22 cellular contexts compared by ENCODE assay signal in the genomic region with DNA sequence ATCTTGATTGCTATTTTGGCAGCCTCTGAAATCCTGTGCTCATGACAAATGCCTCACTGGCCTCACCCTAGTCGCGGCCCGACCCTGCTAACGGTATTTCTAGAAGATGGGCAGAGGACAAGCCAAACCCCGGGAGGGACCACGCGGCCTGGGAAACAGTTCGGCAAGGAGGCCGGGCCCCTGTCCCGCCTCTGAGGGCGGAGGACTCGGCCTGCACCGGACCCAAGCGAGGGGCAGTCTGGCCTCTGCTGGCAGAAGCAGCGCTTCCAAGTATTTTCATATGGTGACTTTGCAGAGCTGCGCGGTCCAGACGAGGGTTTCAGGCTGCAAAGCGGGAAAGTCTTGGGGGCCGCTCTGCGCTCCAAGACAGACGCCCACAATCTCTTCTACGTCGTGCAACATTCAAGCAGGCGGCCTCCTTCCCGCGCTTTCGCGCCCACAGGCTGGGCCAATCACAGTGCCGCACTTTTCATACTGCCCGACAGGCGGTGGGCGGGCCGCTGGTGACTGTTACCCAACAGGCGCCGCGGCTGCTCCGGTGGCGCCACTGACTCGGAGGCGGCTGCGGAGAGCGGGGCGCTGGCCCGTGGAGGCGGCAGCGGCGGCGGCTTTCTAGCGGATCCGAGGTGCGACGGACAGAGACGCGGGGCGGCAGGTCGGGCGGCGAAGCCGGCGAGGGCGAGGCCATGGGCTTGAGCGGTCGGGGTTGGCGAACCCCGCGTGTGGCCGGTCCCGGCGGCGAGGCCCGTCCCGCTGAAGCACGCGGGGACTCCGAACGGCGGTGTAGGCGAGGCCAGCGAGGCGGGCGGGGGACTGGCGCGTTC. TPM values are rescaled to one million over a fixed set of nuclear protein-coding genes. Genes with fewer than 3 reads are reported as not detected.
DNase-seq lines count a peak whose midpoint lies in the region; ATAC-seq, FAIRE-seq and TF ChIP-seq lines count a peak whose summit lies in the region.
"Had no signal": no experiment of that assay in that cellular context is flagged by ENCODE, and none has a peak within 500 bp of the region (broad histone marks: within the 10 kb centered on the region; RNA-seq: fewer than 3 reads in every experiment).

A gene with protein sequence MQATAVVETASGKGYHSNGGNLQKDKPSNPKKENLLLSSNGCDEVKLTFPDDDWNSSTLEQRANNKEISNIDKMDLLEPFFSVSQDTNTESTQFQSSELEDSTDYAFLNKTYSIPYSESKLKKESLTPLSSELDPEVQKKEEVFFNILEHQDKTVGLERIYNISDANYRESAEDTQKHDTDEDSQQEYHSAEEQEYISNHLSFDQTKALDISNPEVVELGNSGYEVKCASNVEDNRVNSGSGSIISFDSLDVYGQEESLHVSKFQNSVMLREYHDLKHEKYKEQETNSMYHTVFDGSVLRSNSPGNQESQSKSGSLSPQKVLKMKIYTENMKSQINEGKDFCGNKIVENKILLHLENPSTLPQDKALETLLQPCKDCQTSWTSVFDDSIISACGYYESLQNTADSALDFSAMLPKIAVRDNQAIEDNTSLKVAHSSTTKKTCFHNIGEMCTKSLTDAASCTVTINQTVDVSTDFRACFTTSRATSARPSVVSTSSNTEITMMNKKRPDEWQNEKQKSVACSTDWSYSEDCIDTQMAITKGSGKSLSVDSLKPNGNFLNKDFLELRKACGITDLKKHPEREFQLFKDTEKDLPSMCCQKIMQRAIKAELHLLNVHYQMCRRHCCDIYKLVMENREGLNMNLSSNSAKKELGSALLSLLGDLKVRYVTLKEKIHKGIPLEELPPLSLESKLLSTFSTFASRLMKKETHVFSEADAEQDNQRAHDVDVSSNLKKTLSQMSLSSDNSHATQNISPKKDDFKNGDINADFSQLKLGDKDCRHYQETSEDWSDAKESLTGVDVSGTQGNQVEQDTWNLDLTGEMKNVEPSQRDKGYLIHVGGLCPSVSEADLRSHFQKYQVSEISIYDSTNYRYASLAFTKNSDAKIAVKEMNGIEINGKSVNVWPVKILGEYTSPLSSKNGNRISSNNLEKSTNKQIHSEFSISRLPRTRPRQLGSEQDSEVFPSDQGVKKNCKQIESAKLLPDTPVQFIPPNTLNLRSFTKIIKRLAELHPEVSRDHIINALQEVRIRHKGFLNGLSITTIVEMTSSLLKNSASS (plus strand): TSS at position 544 of the 824 bp plus-strand sequence. CDS start 14,831 bp downstream, outside the sequence.

- no peaks in the 10 kb centered on the region for H3K9me2 ChIP-seq in GM23338 (ENCODE audit: insufficient read depth)

- intact Hi-C loops in K562 (cut with micrococcal nuclease) = no loop called here

- CTCF ChIA-PET in K562 (lab: Yijun Ruan, JAX; ENCODE audit: low intra/inter-chr PET ratio) = no interaction called here

- H3K79me2 ChIP-seq in GM23338 (replicated peaks; ENCODE audit: insufficient read depth) (no peaks in the 10 kb centered on the region), K562 (ENCODE audit: control insufficient read depth, insufficient read depth, low read length) (no peaks in the 10 kb centered on the region)

- no peak within 1 kb of the TSS for H2BK120ac ChIP-seq in neuronal stem cell (ENCODE audit: low read depth, low read length)

- H3K4me3 ChIP-seq in GM23338 (no peak within 1 kb of the TSS), K562 (no peak within 1 kb of the TSS), neuronal stem cell (ENCODE audit: low read length in 2 of 2) (no peak within 1 kb of the TSS), MG63 (no peak within 1 kb of the TSS), suprapubic skin (no peak within 1 kb of the TSS)

- peak within 1 kb of the TSS; percentile 43 for H2AK5ac ChIP-seq in neuronal stem cell (ENCODE audit: low read depth, low read length)

- H3K4me1 Mint-ChIP-seq in GM23338 = no peaks in the 10 kb centered on the region
- H3K4me1 Mint-ChIP-seq: CD4-positive, CD25-positive, alpha-beta regulatory T cell had no signal

- peak within 1 kb of the TSS; percentile 76 for H3K4ac ChIP-seq in neuronal stem cell (ENCODE audit: low read length)

- TF ChIP-seq CTCF in GM13976 (IDR thresholded peaks at IDR 0.05; ENCODE audit: borderline replicate concordance, control extremely low read depth, extremely low read depth, insufficient read depth, missing control alignments) (no peak), GM23338 (conservative IDR thresholded peaks at IDR 0.05; ENCODE audit: low read depth in 2 of 2) (no peak), K562 (IDR thresholded peaks at IDR 0.05 in 2 of 3, conservative IDR thresholded peaks at IDR 0.05 in 1 of 3; ENCODE audit: insufficient read depth in 2 of 3, low read depth in 1 of 3, low read length in 3 of 3) (no peak), suprapubic skin (IDR thresholded peaks at IDR 0.05) (no peak)

- H3K27me3 ChIP-seq in GM23338 (ENCODE audit: insufficient read depth) (no peaks in the 10 kb centered on the region), K562 (ENCODE audit: control insufficient read depth in 2 of 2, insufficient read depth in 2 of 2, low read length in 2 of 2) (peaks cover 0 to 12% of the 10 kb centered on the region in 2 experiments; a peak in 2 of 5 replicates), neuronal stem cell (ENCODE audit: control insufficient read depth in 3 of 3, insufficient read depth in 3 of 3, low read depth in 1 of 3, low read length in 3 of 3) (no peaks in the 10 kb centered on the region), MG63 (no peaks in the 10 kb centered on the region), suprapubic skin (no peaks in the 10 kb centered on the region)
- H3K27me3 ChIP-seq: BE2C had no signal

- H2AFZ ChIP-seq in GM23338 (no peak within 1 kb of the TSS), K562 (ENCODE audit: low read depth, low read length) (no peak within 1 kb of the TSS), neuronal stem cell (ENCODE audit: low read length) (no peak within 1 kb of the TSS)

- ATAC-seq in GM23338 (peak; percentile 79), K562 (no peak), HG02970 (IDR thresholded peaks at IDR 0.05; ENCODE audit: low FRiP score, unreplicated experiment) (no peak)
- ATAC-seq: HCT116, HepG2 had no signal

- TF ChIP-seq EP300 in K562 (IDR thresholded peaks at IDR 0.05; ENCODE audit: low read length) = no peak
- TF ChIP-seq EP300 in suprapubic skin (IDR thresholded peaks at IDR 0.05) = no peak

- BruUV-seq in K562 (replicated peaks; lab: Mats Ljungman, UMichigan) = no TSS peak

- H3K36me3 ChIP-seq in GM23338 (ENCODE audit: insufficient read depth) (no peaks in the 10 kb centered on the region), K562 (ENCODE audit: control insufficient read depth, insufficient read depth, low read length) (no peaks in the 10 kb centered on the region), neuronal stem cell (replicated peaks in 1 of 2; ENCODE audit: control insufficient read depth in 2 of 2, insufficient read depth in 2 of 2, low read length in 2 of 2) (no peaks in the 10 kb centered on the region), MG63 (no peaks in the 10 kb centered on the region), suprapubic skin (no peaks in the 10 kb centered on the region)
- H3K36me3 ChIP-seq: BE2C had no signal

- no peak for TF ChIP-seq RAD21 in K562 (CRISPR knock-in tag; conservative IDR thresholded peaks at IDR 0.05 in 1 of 2, IDR thresholded peaks at IDR 0.05 in 1 of 2)

- H3K9me1 ChIP-seq in K562 (ENCODE audit: control insufficient read depth, insufficient read depth, low read length) = no peaks in the 10 kb centered on the region

- H3K23ac ChIP-seq in neuronal stem cell (ENCODE audit: low read depth, low read length, poor library complexity) = no peak within 1 kb of the TSS

- H3K36me3 Mint-ChIP-seq in GM23338 (ENCODE audit: low read depth) = no peaks in the 10 kb centered on the region

- H3F3A ChIP-seq in GM23338 (replicated peaks; ENCODE audit: low read depth) = no peaks in the 10 kb centered on the region

- no peak within 1 kb of the TSS for H2BK15ac ChIP-seq in neuronal stem cell (ENCODE audit: low read length)

- H3K4me3 Mint-ChIP-seq in GM23338 = no peak within 1 kb of the TSS
- H3K4me3 Mint-ChIP-seq: HFFc6 had no signal

- no peak within 1 kb of the TSS for H3K27ac Mint-ChIP-seq in GM23338
- H3K27ac Mint-ChIP-seq: CD4-positive, CD25-positive, alpha-beta regulatory T cell; HFFc6 had no signal

- H3K9me3 Mint-ChIP-seq in GM23338 = no peaks in the 10 kb centered on the region; the same call in 2 of the 3 replicates
- H3K9me3 Mint-ChIP-seq: IgD-negative memory B cell had no signal

- no peak for TF ChIP-seq POLR2A in K562 (conservative IDR thresholded peaks at IDR 0.05)
- TF ChIP-seq POLR2A in suprapubic skin (IDR thresholded peaks at IDR 0.05) = no peak

- no peak within 1 kb of the TSS for H2BK5ac ChIP-seq in neuronal stem cell (ENCODE audit: low read length)

- H3K9ac ChIP-seq in K562 (ENCODE audit: insufficient read depth in 1 of 2, low read depth in 2 of 2, low read length in 2 of 2) (no peak within 1 kb of the TSS), neuronal stem cell (ENCODE audit: low read depth, low read length, poor library complexity) (no peak within 1 kb of the TSS)

- H4K20me1 ChIP-seq in GM23338 (replicated peaks; ENCODE audit: insufficient read depth) (no peaks in the 10 kb centered on the region), K562 (replicated peaks; ENCODE audit: control insufficient read depth, insufficient read depth, low read length) (no peaks in the 10 kb centered on the region)

- whole genome bisulfite sequencing in K562 (ENCODE audit: insufficient coverage, low coverage, missing lambda C conversion rate) = 68% methylated on average over 20 of the region's 84 CpGs
- WGBS in neuronal stem cell (ENCODE audit: extremely low coverage in 2 of 2, insufficient read length in 2 of 2, insufficient replicate concordance in 1 of 2), 2 donors = no CpG with 5 or more reads among the region's 84 CpGs
- 83% methylated on average over 80 of the region's 84 CpGs for WGBS in suprapubic skin

- no peak within 1 kb of the TSS for H2BK12ac ChIP-seq in neuronal stem cell (ENCODE audit: low read length)

- POLR2A ChIA-PET in K562 (lab: Yijun Ruan, JAX) = interaction anchor here (0.7 kb wide), 1 partner anchor 457 kb away, joined by 4 read pairs; no protein-coding TSS in a partner anchor

- no peak within 1 kb of the TSS for H3K4me2 ChIP-seq in GM23338
- no peak within 1 kb of the TSS for H3K4me2 ChIP-seq in K562 (ENCODE audit: insufficient read depth, low read length)
- no peak within 1 kb of the TSS for H3K4me2 ChIP-seq in neuronal stem cell (ENCODE audit: insufficient read depth, low read length, poor library complexity, severe bottlenecking)

- H3K4me1 ChIP-seq in GM23338 (ENCODE audit: insufficient read depth) (no peaks in the 10 kb centered on the region), K562 (replicated peaks in 1 of 2; ENCODE audit: control insufficient read depth in 2 of 2, insufficient read depth in 2 of 2, low read length in 2 of 2) (no peaks in the 10 kb centered on the region; a peak in 1 of 5 replicates), neuronal stem cell (ENCODE audit: control insufficient read depth in 2 of 2, insufficient read depth in 1 of 2, low read depth in 1 of 2, low read length in 2 of 2) (no peaks in the 10 kb centered on the region), suprapubic skin (no peaks in the 10 kb centered on the region)
- H3K4me1 ChIP-seq: BE2C, Caco-2 had no signal

- H3K79me1 ChIP-seq in neuronal stem cell (ENCODE audit: low read depth, low read length) = no peaks in the 10 kb centered on the region

- in situ Hi-C loops in GM13976 (cut with MboI; ENCODE audit: low sequenced_read_pairs, unreplicated experiment) (no loop called here), K562 (cut with MboI) (no loop called here)

- no peak within 1 kb of the TSS for H4K91ac ChIP-seq in neuronal stem cell (ENCODE audit: low read depth, low read length, poor library complexity)

- H3K14ac ChIP-seq in neuronal stem cell (ENCODE audit: low read length) = peak within 1 kb of the TSS; percentile 50

- DNase-seq in GM13976 (ENCODE audit: low spot score) (peak; percentile 6), GM23338 (ENCODE audit: low spot score) (peak; percentile 66), K562 (ENCODE audit: extremely low read depth in 1 of 4, low spot score in 3 of 4) (no peak), neuronal stem cell (ENCODE audit: low spot score) (no peak), MG63 (no peak), RCC 7860 (ENCODE audit: low spot score) (no peak), suprapubic skin (ENCODE audit: low spot score in 2 of 2) (no peak)
- DNase-seq: ACHN; BE2C; C1 segment of cervical spinal cord; Caco-2; CD4-positive, CD25-positive, alpha-beta regulatory T cell; GDM1; HFFc6; KG1 had no signal

- H4K8ac ChIP-seq in neuronal stem cell (ENCODE audit: low read depth, low read length) = no peak within 1 kb of the TSS

- H3K18ac ChIP-seq in neuronal stem cell (ENCODE audit: low read length) = no peak within 1 kb of the TSS

- peaks cover 3% of the 10 kb centered on the region for H3K27me3 Mint-ChIP-seq in GM23338 (ENCODE audit: insufficient read depth, low read depth, poor library complexity)
- H3K27me3 Mint-ChIP-seq: CD4-positive, CD25-positive, alpha-beta regulatory T cell had no signal

- no peak within 1 kb of the TSS for H3K27ac ChIP-seq in GM23338 (ENCODE audit: low read depth)
- H3K27ac ChIP-seq in K562 (ENCODE audit: extremely low read depth, low read depth, low read length) = no peak within 1 kb of the TSS
- no peak within 1 kb of the TSS for H3K27ac ChIP-seq in neuronal stem cell (replicated peaks; ENCODE audit: low read length)
- no peak within 1 kb of the TSS for H3K27ac ChIP-seq in suprapubic skin

- FAIRE-seq in K562 (lab: Jason Lieb, UNC) = no peak
- FAIRE-seq in RCC 7860 (lab: Jason Lieb, UNC) = no peak
- FAIRE-seq: A204.1, D721Med, GM12892, HepG2 had no signal

- H3K9me3 ChIP-seq in K562 (replicated peaks; ENCODE audit: control insufficient read depth, insufficient read depth, low read depth, low read length) = no peaks in the 10 kb centered on the region
- H3K9me3 ChIP-seq in neuronal stem cell (replicated peaks in 1 of 2; ENCODE audit: control insufficient read depth in 2 of 2, insufficient read depth in 1 of 2, low read depth in 1 of 2, low read length in 2 of 2) = peaks cover 0 to 2% of the 10 kb centered on the region in 2 donors
- H3K9me3 ChIP-seq in MG63 = no peaks in the 10 kb centered on the region
- H3K9me3 ChIP-seq in suprapubic skin = peaks cover 3% of the 10 kb centered on the region
- H3K9me3 ChIP-seq: BE2C, Caco-2 had no signal

RNA-seq across cellular contexts. Expression of the gene that starts here (rescaled TPM):
- 0.19 and 0.87 TPM in 2 replicates for total RNA-seq in GM23338 (2014; rRNA removed; shearing (Covaris generic))
- 0.21 and 0.29 TPM in 2 replicates for polyA plus RNA-seq in GM23338 (2016; fragmentation: Nextera tagmentation; extraction: Ambion mirVana)
- 0.16 and 0.39 TPM in 2 replicates for total RNA-seq in K562 (2011; cell fraction: chromatin; rRNA removed; ENCODE audit: low replicate concordance)
- 0.26 TPM in 1 of 2 replicates, not detected in the other for total RNA-seq in K562 (2011; cell fraction: nucleolus; rRNA removed)
- total RNA-seq in K562 (2011; cell fraction: nucleoplasm; rRNA removed) = 0.15 and 0.46 TPM in 2 replicates
- 0.09 and 0.12 TPM in 2 replicates for total RNA-seq in K562 (2014; rRNA removed)
- 0.13 and 0.15 TPM in 2 replicates for total RNA-seq in K562 (2014; rRNA removed; fragmentation: Illumina TruSeq; extraction: Trizol)
- 0.18 and 0.19 TPM in 2 replicates for total RNA-seq in K562 (2015; rRNA removed; fragmentation: Illumina TruSeq; extraction: Trizol)
- 0.04 and 0.07 TPM in 2 replicates for total RNA-seq in K562 (2021)
- polyA plus RNA-seq in K562 (2011; rRNA removed) = 0.13 and 0.31 TPM in 2 replicates
- polyA plus RNA-seq in K562 (2011; cell fraction: cytosol; rRNA removed) = 0.01 and 0.03 TPM in 2 replicates
- polyA plus RNA-seq in K562 (2011; cell fraction: nucleus; rRNA removed) = 0.23 and 0.37 TPM in 2 replicates
- 0.08 and 0.09 TPM in 2 replicates for polyA plus RNA-seq in K562 (2012)
- polyA plus RNA-seq in K562 (2014; fragmentation: Illumina TruSeq; extraction: Trizol) = 0.11 and 0.18 TPM in 2 replicates
- under 1 TPM; 0.04 to 0.07 TPM for polyA plus RNA-seq in K562 (2014; fragmentation: Nextera tagmentation; extraction: Ambion mirVana)
- polyA plus RNA-seq in K562 (2014; rRNA removed) = 0.20 and 0.25 TPM in 2 replicates
- polyA minus RNA-seq in K562 (2011; rRNA and poly(A)+ RNA removed) = 0.14 and 0.30 TPM in 2 replicates
- polyA minus RNA-seq in K562 (2011; cell fraction: cytosol; rRNA and poly(A)+ RNA removed) = not detected in 2 replicates
- polyA minus RNA-seq in K562 (2011; cell fraction: nucleus; rRNA and poly(A)+ RNA removed) = 0.13 and 0.44 TPM in 2 replicates
- 0.11 TPM for polyA plus RNA-seq in neuronal stem cell (2013, experiment 1 of 2)
- polyA plus RNA-seq in neuronal stem cell (2013, experiment 2 of 2) = 0.18 TPM
- 0.20 TPM in 1 of 2 replicates, not detected in the other for total RNA-seq in MG63 (2014; rRNA removed; shearing (Covaris generic); ENCODE audit: low replicate concordance)
- total RNA-seq in suprapubic skin = 1 to 10 TPM in 3 of 4 donors, under 1 TPM in 1; 0.93 to 2.2 (median 1.1) TPM

Comparison
In these comparisons a context has a peak if more than half of its experiments do, and no peak if none do; other contexts are left out.
1. Peak in DNase-seq and ATAC-seq in GM23338; RNA of the gene not detected or under 1 TPM.